In the genomic region with DNA sequence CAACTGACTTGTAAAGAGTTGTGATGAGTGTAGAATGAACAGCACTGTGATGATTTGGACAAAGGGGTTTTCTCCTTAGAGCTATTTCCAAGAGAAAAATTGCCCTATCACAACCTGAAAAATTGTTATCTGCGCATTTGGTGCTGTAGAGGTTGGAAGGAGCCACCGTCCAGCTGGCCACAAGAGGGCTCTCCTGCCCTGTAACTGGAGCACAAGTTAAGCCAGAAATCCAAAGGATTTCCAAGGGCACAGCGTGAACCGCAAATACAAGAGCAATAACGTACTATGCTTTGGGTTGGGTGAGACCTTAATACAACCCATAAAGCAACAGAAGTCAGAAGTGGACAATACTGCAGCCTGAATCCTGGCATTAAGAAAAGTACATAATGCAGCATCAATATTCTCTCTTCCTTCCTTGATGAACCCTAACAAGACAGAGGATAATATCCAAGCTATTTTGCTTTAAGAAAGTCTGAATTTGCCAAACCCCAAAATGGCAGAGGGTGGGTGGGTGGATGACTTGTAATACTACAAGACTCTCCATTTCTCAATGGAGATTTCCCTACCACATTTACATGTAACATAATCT, we compare ENCODE assay signal across 8 cellular contexts. TPM values are rescaled to one million over a fixed set of nuclear protein-coding genes. Genes with fewer than 3 reads are reported as not detected.
A peak's percentile ranks its signal among the peaks of the same experiment; 100 is the strongest.
DNase-seq lines count a peak whose midpoint lies in the region; ATAC-seq and TF ChIP-seq lines count a peak whose summit lies in the region.

No MANE protein-coding gene starts in this region.

- no peaks in the 10 kb centered on the region for H3K79me2 ChIP-seq in osteoblast (ENCODE audit: insufficient read depth, low read length)

- H4K20me1 ChIP-seq in osteoblast (ENCODE audit: insufficient read depth, low read length), result no peaks in the 10 kb centered on the region

- TF ChIP-seq CTCF in AG09319 (IDR thresholded peaks at IDR 0.05; ENCODE audit: low read depth, low read length), result peak; percentile 98
- peak; percentile 74; the same call in 1 of the 2 replicates for TF ChIP-seq CTCF in GM12875 (IDR thresholded peaks at IDR 0.05; ENCODE audit: borderline replicate concordance, insufficient read depth, low read depth, low read length)
- peak; percentile 97 for TF ChIP-seq CTCF in osteoblast (IDR thresholded peaks at IDR 0.05; ENCODE audit: extremely low read depth, low read depth, low read length)

- no peak overlapping the region for H3K4me2 ChIP-seq in osteoblast (ENCODE audit: insufficient read depth, low read length)

- DNase-seq in AG09319 (ENCODE audit: extremely low read depth, low read depth) (peak; percentile 36), NCI-H1092 (lab: John Stamatoyannopoulos, UW) (peak; percentile 34), SKM-1 treated with dmso at 0.1 percent for 144 hours (lab: John Stamatoyannopoulos, UW; ENCODE audit: unreplicated experiment) (peak; percentile 42), fibroblast of peridontal ligament (ENCODE audit: extremely low read depth) (peak; percentile 77), osteoblast (ENCODE audit: insufficient read length, low spot score, missing footprints) (peak; percentile 73)
- no peak for DNase-seq in effector memory CD4-positive, alpha-beta T cell

- H3K4me1 ChIP-seq in osteoblast (ENCODE audit: insufficient read depth, low read length), result no peaks in the 10 kb centered on the region
- H3K4me1 ChIP-seq in effector memory CD4-positive, alpha-beta T cell (ENCODE audit: control insufficient read depth, insufficient read depth, low read length, poor library complexity, severe bottlenecking), result no peaks in the 10 kb centered on the region

- no peaks in the 10 kb centered on the region for H3K9me3 ChIP-seq in osteoblast (ENCODE audit: low read depth, low read length)
- H3K9me3 ChIP-seq in effector memory CD4-positive, alpha-beta T cell (ENCODE audit: control insufficient read depth, low read length), result no peaks in the 10 kb centered on the region

- H3K36me3 ChIP-seq in osteoblast (ENCODE audit: insufficient read depth, low read length), result no peaks in the 10 kb centered on the region
- H3K36me3 ChIP-seq in effector memory CD4-positive, alpha-beta T cell (ENCODE audit: control insufficient read depth, insufficient read depth, low read length), result no peaks in the 10 kb centered on the region

- peaks cover 23% of the 10 kb centered on the region for H3K27me3 ChIP-seq in osteoblast (ENCODE audit: insufficient read depth, low read length)
- H3K27me3 ChIP-seq in effector memory CD4-positive, alpha-beta T cell (replicated peaks; ENCODE audit: control insufficient read depth, insufficient read depth, low read length, poor library complexity, severe bottlenecking), result no peaks in the 10 kb centered on the region

- ATAC-seq in HG03139 (IDR thresholded peaks at IDR 0.05; ENCODE audit: unreplicated experiment), result no peak

- no peak overlapping the region for H2AFZ ChIP-seq in osteoblast (ENCODE audit: low read length)

- H3K27ac ChIP-seq in osteoblast (ENCODE audit: low read depth, low read length), result no peak overlapping the region
- no peak overlapping the region for H3K27ac ChIP-seq in effector memory CD4-positive, alpha-beta T cell (ENCODE audit: insufficient read depth, low read length, poor library complexity, severe bottlenecking)

- no peak overlapping the region for H3K4me3 ChIP-seq in GM12875 (ENCODE audit: low read depth, low read length)
- H3K4me3 ChIP-seq in osteoblast (ENCODE audit: insufficient read depth, low read length), result no peak overlapping the region
- no peak overlapping the region for H3K4me3 ChIP-seq in effector memory CD4-positive, alpha-beta T cell (ENCODE audit: insufficient read depth, low read depth, low read length, poor library complexity, severe bottlenecking)

RNA-seq across cellular contexts. Expression of gene SMIM32, which starts 56.8 kb away (rescaled TPM):
- not detected in 2 replicates for total RNA-seq in osteoblast

Comparison
In these comparisons a context has a peak if more than half of its experiments do, and no peak if none do; other contexts are left out.
1. DNase-seq: peak in AG09319 (single experiment), NCI-H1092 (single experiment), SKM-1 treated with dmso at 0.1 percent for 144 hours (single experiment), fibroblast of peridontal ligament (single experiment) and osteoblast (single experiment); none in effector memory CD4-positive, alpha-beta T cell (0 of 3).
2. Peak in every context shown above with its lines, with median percentiles within 50 percentile points of each other: CTCF ChIP-seq.